12 cellular contexts compared by ENCODE assay signal in genomic region chr18:80194874-80195570, GRCh38. TPM values are rescaled to one million over a fixed set of nuclear protein-coding genes. Genes with fewer than 3 reads are reported as not detected.
DNase-seq lines count a peak whose midpoint lies in the region; ATAC-seq, FAIRE-seq and TF ChIP-seq lines count a peak whose summit lies in the region.
"Had no signal": no experiment of that assay in that cellular context is flagged by ENCODE, and none has a peak within 500 bp of the region (broad histone marks: within the 10 kb centered on the region; RNA-seq: fewer than 3 reads in every experiment).

No MANE protein-coding gene starts in this region.

- no peak overlapping the region for H3K9ac ChIP-seq in GM23248

- ATAC-seq in HG03060 (IDR thresholded peaks at IDR 0.05; ENCODE audit: low read depth, unreplicated experiment) = peak; percentile 66

- no peak overlapping the region for H3K27ac ChIP-seq in GM23248

- H3K79me2 ChIP-seq in GM23248 (ENCODE audit: insufficient read depth) = no peaks in the 10 kb centered on the region

- DNase-seq in GM18507 (ENCODE audit: extremely low spot score, insufficient read length, low read depth) (no peak), GM19239 (ENCODE audit: insufficient read length, low spot score) (no peak), neural crest cell (ENCODE audit: low read depth, low spot score) (no peak), epidermal melanocyte (ENCODE audit: insufficient read length, low spot score) (no peak), GM23248 (no peak), RPMI8226 (no peak)
- no peak for DNase-seq in stimulated activated CD4-positive, alpha-beta T cell treated with anti-CD3 and anti-CD28 coated beads, Interleukin-2, amount 100 ng/mL, for 48 hours
- DNase-seq: CD4-positive, alpha-beta memory T cell; NCI-H2081; SW 1271 had no signal

- no peaks in the 10 kb centered on the region for H3K4me1 ChIP-seq in GM23248 (ENCODE audit: insufficient read depth)

- H3K4me1 Mint-ChIP-seq in neural crest cell = peaks cover 34% of the 10 kb centered on the region
- H3K4me1 Mint-ChIP-seq: CD4-positive, alpha-beta memory T cell had no signal

- H3K36me3 Mint-ChIP-seq in neural crest cell (ENCODE audit: low read depth) = peaks cover 3% of the 10 kb centered on the region
- H3K36me3 Mint-ChIP-seq: CD4-positive, alpha-beta memory T cell had no signal

- no peak overlapping the region for H3K4me3 Mint-ChIP-seq in neural crest cell
- H3K4me3 Mint-ChIP-seq: CD4-positive, alpha-beta memory T cell had no signal

- in situ Hi-C loops in GM23248 (cut with MboI) = no loop called here

- H2AFZ ChIP-seq in GM23248 = no peak overlapping the region

- 87 to 88% methylated on average over 15 of the region's 15 CpGs for WGBS in GM23248 (ENCODE audit: low coverage in 1 of 2, low lambda C conversion rate in 2 of 2, missing lambda C conversion rate in 2 of 2), 2 experiments

- no peak overlapping the region for H3K4me2 ChIP-seq in GM23248 (ENCODE audit: unreplicated experiment)

- no peak for TF ChIP-seq CTCF in neural crest cell (conservative IDR thresholded peaks at IDR 0.05)

- H3K9me3 ChIP-seq in GM23248 (ENCODE audit: low read depth) = no peaks in the 10 kb centered on the region

- no peaks in the 10 kb centered on the region for H3K36me3 ChIP-seq in GM23248 (ENCODE audit: low read depth)

- H3K9me2 ChIP-seq in GM23248 (ENCODE audit: insufficient read depth) = no peaks in the 10 kb centered on the region

- H3F3A ChIP-seq in GM23248 (ENCODE audit: insufficient read depth) = no peaks in the 10 kb centered on the region

- H4K20me1 ChIP-seq in GM23248 (ENCODE audit: insufficient read depth) = no peaks in the 10 kb centered on the region

- H3K27me3 Mint-ChIP-seq in neural crest cell (ENCODE audit: low read depth) = no peaks in the 10 kb centered on the region

- H3K4me3 ChIP-seq in GM23248 = no peak overlapping the region

- H3K27ac Mint-ChIP-seq in neural crest cell (ENCODE audit: unreplicated experiment) = peak overlapping the region; percentile 57
- H3K27ac Mint-ChIP-seq: CD4-positive, alpha-beta memory T cell had no signal

- no peaks in the 10 kb centered on the region for H3K9me3 Mint-ChIP-seq in neural crest cell
- H3K9me3 Mint-ChIP-seq: CD4-positive, alpha-beta memory T cell had no signal

- FAIRE-seq in GM18507 (lab: Jason Lieb, UNC) (peak; percentile 72), GM19239 (lab: Jason Lieb, UNC) (peak; percentile 83)
- FAIRE-seq: colon had no signal

- no peaks in the 10 kb centered on the region; the same call in 1 of the 2 replicates for H3K27me3 ChIP-seq in GM23248 (replicated peaks; ENCODE audit: insufficient read depth)

RNA-seq across cellular contexts. Expression of gene PARD6G, which starts 52.3 kb away (rescaled TPM):
- 28.0 and 28.3 TPM in 2 replicates for total RNA-seq in neural crest cell
- total RNA-seq in GM23248 (2014; rRNA removed; shearing (Covaris generic)) = 0.22 TPM in 1 of 2 replicates, not detected in the other
- polyA plus RNA-seq in GM23248 (2016; fragmentation: Nextera tagmentation; extraction: Ambion mirVana) = 0.42 and 0.53 TPM in 2 replicates

Comparison
In these comparisons a context has a peak if more than half of its experiments do, and no peak if none do; other contexts are left out.
1. RNA of gene PARD6G, which starts 52.3 kb away (total RNA-seq): 28.0 to 28.3 TPM in neural crest cell; 0.22 TPM in GM23248; every median in the first group is over 10 times any median in the second.